ENCODE assay signal across 33 cellular contexts in genomic region chr2:208568203-208568602, GRCh38.
"Had no signal": no experiment of that assay in that cellular context is flagged by ENCODE, and none has a peak within 500 bp of the region (broad histone marks: within the 10 kb centered on the region; RNA-seq: fewer than 3 reads in every experiment).

No MANE protein-coding gene starts in this region.

- H3K27ac ChIP-seq: adrenal gland, ascending aorta, body of pancreas, brain microvascular endothelial cell, breast epithelium, cardiac muscle cell had no signal

- DNase-seq: activated effector memory CD4-positive, alpha-beta T cell treated with anti-CD3 and anti-CD28 coated beads, Interleukin-2, amount 50 U/mL, for 16 hours; activated effector memory CD4-positive, alpha-beta T cell treated with Interleukin-2 at 50 U/mL for 16 hours; activated gamma-delta T cell; activated gamma-delta T cell treated with Interleukin-2 at 50 U/mL for 16 hours; activated naive CD4-positive, alpha-beta T cell; activated naive CD4-positive, alpha-beta T cell treated with anti-CD3 and anti-CD28 coated beads for 36 hours; activated naive CD4-positive, alpha-beta T cell treated with anti-CD3 and anti-CD28 coated beads, Interleukin-2, amount 10 ng/mL, durations not matched to agents 7 days and 5 days; activated naive CD4-positive, alpha-beta T cell treated with anti-CD3 and anti-CD28 coated beads, Interleukin-2, amount 50 U/mL, for 16 hours; activated naive CD4-positive, alpha-beta T cell treated with Interleukin-2 at 50 U/mL for 16 hours; activated naive CD8-positive, alpha-beta T cell treated with anti-CD3 and anti-CD28 coated beads for 36 hours; activated naive CD8-positive, alpha-beta T cell treated with anti-CD3 and anti-CD28 coated beads, Interleukin-2, amount 10 ng/mL, durations not matched to agents 7 days and 5 days; activated naive CD8-positive, alpha-beta T cell treated with anti-CD3 and anti-CD28 coated beads, Interleukin-2, amount 50 U/mL, for 24 hours; activated T-cell treated with anti-CD3 and anti-CD28 coated beads, Interleukin-2, amount 50 U/mL, for 4 hours; activated T-cell treated with anti-CD3 and anti-CD28 coated beads, Interleukin-2, amount 50 U/mL, for 48 hours; activated T-cell treated with anti-CD3 and anti-CD28 coated beads, Interleukin-2, amount 50 U/mL, for 72 hours; adrenal gland; amniotic stem cell; amygdala; anterior cingulate cortex; aorta; body of pancreas; brain microvascular endothelial cell; caudate nucleus; central memory CD4-positive, alpha-beta T cell; cerebellar nuclear complex had no signal

- H3K4me3 ChIP-seq: adrenal gland, ascending aorta, body of pancreas, breast epithelium, cardiac muscle cell had no signal

- H3K36me3 ChIP-seq: adrenal gland, ascending aorta, brain microvascular endothelial cell, breast epithelium, cardiac muscle cell had no signal

- FAIRE-seq: astrocyte, bronchial epithelial cell, colon had no signal

- ATAC-seq: activated naive CD4-positive, alpha-beta T cell treated with anti-CD3 and anti-CD28 coated beads, Interleukin-2, amount 50 U/mL, for 72 hours; activated naive CD8-positive, alpha-beta T cell treated with anti-CD3 and anti-CD28 coated beads, Interleukin-2, amount 50 U/mL, for 24 hours; activated T-cell treated with anti-CD3 and anti-CD28 coated beads, Interleukin-2, amount 50 U/mL, for 4 hours; activated T-cell treated with anti-CD3 and anti-CD28 coated beads, Interleukin-2, amount 50 U/mL, for 72 hours; activated T-helper 17 cell treated with anti-CD3 and anti-CD28 coated beads, Interleukin-2, amount 50 U/mL, for 72 hours; body of pancreas had no signal

- H3K4me1 ChIP-seq: adrenal gland, ascending aorta, body of pancreas, breast epithelium had no signal

- H3K27me3 ChIP-seq: adrenal gland, ascending aorta, body of pancreas, brain microvascular endothelial cell, breast epithelium, cardiac muscle cell had no signal

- H3K9me3 ChIP-seq: adrenal gland, ascending aorta, body of pancreas, breast epithelium had no signal
